ENCODE assay signal across 34 cellular contexts in genomic region chr2:120681181-120681580, GRCh38.
"Had no signal": no experiment of that assay in that cellular context is flagged by ENCODE, and none has a peak within 500 bp of the region (broad histone marks: within the 10 kb centered on the region; RNA-seq: fewer than 3 reads in every experiment).

No MANE protein-coding gene starts in this region.

- ATAC-seq: activated CD8-positive, alpha-beta T cell treated with anti-CD3 and anti-CD28 coated beads, Interleukin-2, amount 10 ng/mL, durations not matched to agents 7 days and 5 days; activated naive CD8-positive, alpha-beta T cell treated with anti-CD3 and anti-CD28 coated beads, Interleukin-2, amount 50 U/mL, for 24 hours; PC-3 had no signal

- DNase-seq: activated CD4-positive, alpha-beta T cell treated with anti-CD3 and anti-CD28 coated beads for 1 hour; activated CD4-positive, alpha-beta T cell treated with anti-CD3 and anti-CD28 coated beads for 48 hours; activated CD4-positive, alpha-beta T cell treated with anti-CD3 and anti-CD28 coated beads, Interleukin-2, amount 50 U/mL, for 4 hours; activated CD4-positive, CD25-positive, alpha-beta regulatory T cell; activated CD8-positive, alpha-beta T cell treated with anti-CD3 and anti-CD28 coated beads, Interleukin-2, amount 10 ng/mL, durations not matched to agents 7 days and 5 days; activated gamma-delta T cell; activated naive CD4-positive, alpha-beta T cell treated with Interleukin-2 at 50 U/mL for 16 hours; activated naive CD8-positive, alpha-beta T cell treated with anti-CD3 and anti-CD28 coated beads, Interleukin-2, amount 50 U/mL, for 24 hours; activated T-cell treated with anti-CD3 and anti-CD28 coated beads, Interleukin-2, amount 50 U/mL, for 24 hours; amniotic stem cell; brain microvascular endothelial cell; central memory CD4-positive, alpha-beta T cell; MM.1S; MV-4-11; NCI-H1092; NCI-H1436 treated with DMSO at 0.1 percent for 48 hours; NCI-H1694 treated with DMSO at 0.1 percent for 48 hours; NCI-H2029; NCI-H2107; NCI-H2171; NCI-H510A; NCI-H526; NCI-H748 treated with DMSO at 0.1 percent for 48 hours; NK-92 treated with Interleukin-12 subunit alpha and Interleukin-12 subunit beta, amount 100 ng/mL, for 24 hours; PC-3; Right ventricle myocardium superior; SW 1271; T-helper 1 cell; T1000; WERI-Rb-1 had no signal

- H3K9me3 Mint-ChIP-seq: activated naive CD8-positive, alpha-beta T cell treated with anti-CD3 and anti-CD28 coated beads, Interleukin-2, amount 50 U/mL, for 24 hours; activated T-cell treated with anti-CD3 and anti-CD28 coated beads, Interleukin-2, amount 50 U/mL, for 24 hours; activated T-helper 2 cell treated with anti-CD3 and anti-CD28 coated beads, Interferon-gamma antibody, Interleukin-2, Interleukin-4, amounts not matched to agents 10 μg/mL and 5 μg/mL and 100 μg/mL, durations not matched to agents 14 hours and 24 hours and 36 hours had no signal

- H3K9me3 ChIP-seq: Peyer's patch had no signal

- H3K9ac ChIP-seq: KMS-11 had no signal

- H3K27me3 Mint-ChIP-seq: activated naive CD8-positive, alpha-beta T cell had no signal

- H3K36me3 ChIP-seq: brain microvascular endothelial cell, Peyer's patch, WERI-Rb-1 had no signal

- H3K4me3 ChIP-seq: Peyer's patch had no signal

- H3K4me3 Mint-ChIP-seq: activated CD8-positive, alpha-beta T cell treated with anti-CD3 and anti-CD28 coated beads, Interleukin-2, amount 10 ng/mL, durations not matched to agents 7 days and 5 days; activated naive CD8-positive, alpha-beta T cell; activated naive CD8-positive, alpha-beta T cell treated with anti-CD3 and anti-CD28 coated beads, Interleukin-2, amount 50 U/mL, for 24 hours; activated T-cell treated with anti-CD3 and anti-CD28 coated beads, Interleukin-2, amount 50 U/mL, for 24 hours had no signal

- H3K4me2 ChIP-seq: KMS-11 had no signal

- H3K36me3 Mint-ChIP-seq: activated naive CD8-positive, alpha-beta T cell had no signal

- H3K27ac ChIP-seq: brain microvascular endothelial cell, KMS-11, Peyer's patch, WERI-Rb-1 had no signal

- H3K27ac Mint-ChIP-seq: activated CD8-positive, alpha-beta T cell treated with anti-CD3 and anti-CD28 coated beads, Interleukin-2, amount 10 ng/mL, durations not matched to agents 7 days and 5 days; activated naive CD8-positive, alpha-beta T cell; activated naive CD8-positive, alpha-beta T cell treated with anti-CD3 and anti-CD28 coated beads, Interleukin-2, amount 50 U/mL, for 24 hours; activated T-cell treated with anti-CD3 and anti-CD28 coated beads, Interleukin-2, amount 50 U/mL, for 24 hours; activated T-helper 2 cell treated with anti-CD3 and anti-CD28 coated beads, Interferon-gamma antibody, Interleukin-2, Interleukin-4, amounts not matched to agents 10 μg/mL and 5 μg/mL and 100 μg/mL, durations not matched to agents 14 hours and 24 hours and 36 hours had no signal

- H3K27me3 ChIP-seq: brain microvascular endothelial cell, Peyer's patch had no signal
